Comparison of ENCODE assay signal across 1 cellular context in the genomic region with DNA sequence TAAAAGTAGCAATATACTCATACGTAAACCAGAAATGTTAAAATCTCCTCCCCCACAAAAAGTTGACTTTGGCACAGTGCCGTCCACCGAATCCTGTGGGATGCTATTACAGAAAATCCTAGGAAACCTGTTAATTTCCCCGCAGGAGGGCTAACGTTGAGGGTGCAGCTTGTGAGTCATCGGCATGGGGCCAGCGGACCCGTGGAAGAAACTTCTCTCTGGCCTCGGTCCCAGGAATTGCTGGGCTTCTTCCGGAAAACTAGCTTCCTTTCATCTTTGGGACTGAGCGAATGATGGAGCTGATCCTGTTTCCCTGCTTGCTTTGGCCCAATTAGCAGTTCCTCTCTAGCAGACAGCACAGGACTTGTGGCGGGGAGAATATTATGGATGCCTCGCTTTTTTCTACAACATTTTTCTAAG.
TF ChIP-seq lines count a peak whose summit lies in the region.

No MANE protein-coding gene starts in this region.

TF ChIP-seq in IMR-90, 13 proteins besides CTCF, POLR2A, EP300 and RAD21 (continued from another document):
- TF ChIP-seq, protein P1, sequence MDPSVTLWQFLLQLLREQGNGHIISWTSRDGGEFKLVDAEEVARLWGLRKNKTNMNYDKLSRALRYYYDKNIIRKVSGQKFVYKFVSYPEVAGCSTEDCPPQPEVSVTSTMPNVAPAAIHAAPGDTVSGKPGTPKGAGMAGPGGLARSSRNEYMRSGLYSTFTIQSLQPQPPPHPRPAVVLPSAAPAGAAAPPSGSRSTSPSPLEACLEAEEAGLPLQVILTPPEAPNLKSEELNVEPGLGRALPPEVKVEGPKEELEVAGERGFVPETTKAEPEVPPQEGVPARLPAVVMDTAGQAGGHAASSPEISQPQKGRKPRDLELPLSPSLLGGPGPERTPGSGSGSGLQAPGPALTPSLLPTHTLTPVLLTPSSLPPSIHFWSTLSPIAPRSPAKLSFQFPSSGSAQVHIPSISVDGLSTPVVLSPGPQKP (IDR thresholded peaks at IDR 0.05; ENCODE audit: borderline replicate concordance, low read depth, low read length): no peak
- TF ChIP-seq FOS (IDR thresholded peaks at IDR 0.05; ENCODE audit: low read depth, low read length): peak; percentile 68; the same call in 1 of the 2 replicates
